In genomic region chr13:66312312-66313087, GRCh38 we compare ENCODE assay signal across 2 cellular contexts.
TF ChIP-seq lines count a peak whose summit lies in the region.

No MANE protein-coding gene starts in this region.

TF ChIP-seq in SK-N-SH, 30 proteins besides CTCF, POLR2A, EP300 and RAD21 (continued from another document):
- TF ChIP-seq REST (IDR thresholded peaks at IDR 0.05; ENCODE audit: low read depth, low read length) (no peak), CHD2 (IDR thresholded peaks at IDR 0.05; ENCODE audit: low read length, partially characterized antibody) (no peak), GATA2 (CRISPR knock-in tag; IDR thresholded peaks at IDR 0.05) (no peak), TEAD4 (IDR thresholded peaks at IDR 0.05; ENCODE audit: borderline replicate concordance, insufficient read depth) (no peak), RFX5 (IDR thresholded peaks at IDR 0.05; ENCODE audit: low read length) (no peak), RXRA (IDR thresholded peaks at IDR 0.05; ENCODE audit: borderline replicate concordance, low read depth) (no peak), EZH2phosphoT487 (IDR thresholded peaks at IDR 0.05; ENCODE audit: borderline replicate concordance, low read depth) (no peak), NFIC (IDR thresholded peaks at IDR 0.05; ENCODE audit: borderline replicate concordance) (no peak), POLR2AphosphoS5 (IDR thresholded peaks at IDR 0.05; ENCODE audit: low read depth, low read length) (no peak), USF1 (IDR thresholded peaks at IDR 0.05; ENCODE audit: borderline replicate concordance, low read depth) (no peak), RCOR1 (IDR thresholded peaks at IDR 0.05; ENCODE audit: low read length) (no peak), MEF2A (IDR thresholded peaks at IDR 0.05; ENCODE audit: borderline replicate concordance, low read depth) (no peak), ZBTB33 (IDR thresholded peaks at IDR 0.05; ENCODE audit: borderline replicate concordance, low read depth) (no peak)
TF ChIP-seq in SK-N-SH: peak in this region for 0.

TF ChIP-seq in SK-N-SH treated with all-trans-retinoic acid at 6 μM for 48 hours, 23 proteins besides CTCF, POLR2A, EP300 and RAD21 (continued from another document):
- TF ChIP-seq TSHZ2 (CRISPR knock-in tag; IDR thresholded peaks at IDR 0.05) (no peak), ZFP3 (CRISPR knock-in tag; IDR thresholded peaks at IDR 0.05) (no peak), ZC3H10 (CRISPR knock-in tag; IDR thresholded peaks at IDR 0.05) (no peak), ZNF565 (CRISPR knock-in tag; conservative IDR thresholded peaks at IDR 0.05; ENCODE audit: low read depth) (no peak), CSDC2 (CRISPR knock-in tag; IDR thresholded peaks at IDR 0.05) (no peak), BACH2 (CRISPR knock-in tag; IDR thresholded peaks at IDR 0.05; ENCODE audit: borderline replicate concordance) (no peak)
